Comparison of ENCODE assay signal across 16 cellular contexts in the genomic region with DNA sequence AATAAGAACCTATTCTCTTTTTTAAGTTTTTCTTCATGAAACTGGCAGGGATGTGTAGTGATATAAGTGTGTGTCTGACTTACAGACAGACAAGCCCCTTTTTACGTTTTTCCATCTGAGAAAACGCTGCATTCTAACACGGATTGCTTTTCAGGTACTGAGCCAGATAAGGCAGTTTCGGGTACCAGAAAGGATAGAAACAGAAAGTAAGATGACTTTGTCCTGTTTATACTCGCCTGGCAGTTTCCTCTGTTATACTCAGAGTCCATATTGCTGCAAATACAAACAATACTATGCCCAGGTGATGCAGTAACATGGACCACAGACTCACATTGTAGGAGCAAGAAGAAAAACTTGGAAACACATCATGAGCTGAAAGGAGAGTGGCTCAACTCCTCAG.
A peak's percentile ranks its signal among the peaks of the same experiment; 100 is the strongest.
DNase-seq lines count a peak whose midpoint lies in the region; ATAC-seq and TF ChIP-seq lines count a peak whose summit lies in the region.
"Had no signal": no experiment of that assay in that cellular context is flagged by ENCODE, and none has a peak within 500 bp of the region (broad histone marks: within the 10 kb centered on the region; RNA-seq: fewer than 3 reads in every experiment).

No MANE protein-coding gene starts in this region.

- H3K4me1 ChIP-seq in OCI-LY3 (ENCODE audit: low read length) (peaks cover 11% of the 10 kb centered on the region; the same call in 1 of the 2 replicates), right atrium auricular region (no peaks in the 10 kb centered on the region), colonic mucosa (no peaks in the 10 kb centered on the region)
- H3K4me1 ChIP-seq: A549 had no signal

- H3K4me3 ChIP-seq in OCI-LY3 (ENCODE audit: low read length) (peak overlapping the region; percentile 51), right atrium auricular region (no peak overlapping the region), colonic mucosa (no peak overlapping the region)
- H3K4me3 ChIP-seq: A549, GM23248 had no signal

- no peak for TF ChIP-seq CTCF in OCI-LY3 (IDR thresholded peaks at IDR 0.05; ENCODE audit: low read depth, low read length)
- no peak for TF ChIP-seq CTCF in right atrium auricular region (IDR thresholded peaks at IDR 0.05)
- TF ChIP-seq CTCF in colonic mucosa (IDR thresholded peaks at IDR 0.05): no peak

- peak overlapping the region; percentile 94 for H2AFZ ChIP-seq in OCI-LY3 (ENCODE audit: low read depth, low read length)
- H2AFZ ChIP-seq: GM23248 had no signal

- no peak overlapping the region for H3K9ac ChIP-seq in OCI-LY3 (ENCODE audit: low read length)
- H3K9ac ChIP-seq in colonic mucosa (ENCODE audit: low read depth in 2 of 2, low read length in 2 of 2): no peak overlapping the region
- H3K9ac ChIP-seq: GM23248 had no signal

- intact Hi-C loops in colonic mucosa (cut with DNase I): no loop called here

- H3K27me3 ChIP-seq in OCI-LY3 (ENCODE audit: low read depth, low read length) (no peaks in the 10 kb centered on the region), right atrium auricular region (no peaks in the 10 kb centered on the region), colonic mucosa (no peaks in the 10 kb centered on the region)

- peak overlapping the region; percentile 56 for H3K4me2 ChIP-seq in OCI-LY3 (ENCODE audit: low read length)
- H3K4me2 ChIP-seq: A549 had no signal

- peaks cover 12% of the 10 kb centered on the region; the same call in 1 of the 2 replicates for H3K9me3 ChIP-seq in OCI-LY3 (ENCODE audit: insufficient read depth, low read length)
- no peaks in the 10 kb centered on the region for H3K9me3 ChIP-seq in right atrium auricular region
- H3K9me3 ChIP-seq in colonic mucosa: no peaks in the 10 kb centered on the region
- H3K9me3 ChIP-seq: A549 had no signal

- ATAC-seq in GM18867 (IDR thresholded peaks at IDR 0.05; ENCODE audit: unreplicated experiment): peak; percentile 88
- peak; percentile 51 for ATAC-seq in GM21360 (IDR thresholded peaks at IDR 0.05; ENCODE audit: unreplicated experiment)
- ATAC-seq in HG03432 (IDR thresholded peaks at IDR 0.05; ENCODE audit: unreplicated experiment): peak; percentile 80
- ATAC-seq: A549; CD8-positive, alpha-beta T cell; HCT116 had no signal

- H3K27ac ChIP-seq in OCI-LY3 (ENCODE audit: low read length): no peak overlapping the region
- H3K27ac ChIP-seq in right atrium auricular region: no peak overlapping the region
- H3K27ac ChIP-seq in colonic mucosa: no peak overlapping the region
- H3K27ac ChIP-seq: A549, GM23248 had no signal

- no peaks in the 10 kb centered on the region for H3K36me3 ChIP-seq in OCI-LY3 (replicated peaks; ENCODE audit: low read depth, low read length)
- H3K36me3 ChIP-seq in right atrium auricular region: no peaks in the 10 kb centered on the region
- H3K36me3 ChIP-seq in colonic mucosa: no peaks in the 10 kb centered on the region

- no peaks in the 10 kb centered on the region for H4K20me1 ChIP-seq in OCI-LY3 (ENCODE audit: insufficient read depth, low read length)

- H3K79me2 ChIP-seq in OCI-LY3 (ENCODE audit: low read length): no peaks in the 10 kb centered on the region

- no peak for DNase-seq in midbrain (lab: John Stamatoyannopoulos, UW)
- no peak for DNase-seq in right atrium auricular region (ENCODE audit: low spot score)
- DNase-seq in colonic mucosa: no peak
- no peak for DNase-seq in hepatic stellate cell (ENCODE audit: low spot score)
- DNase-seq: CD8-positive, alpha-beta T cell; COR-L47; DND-41; GDM1; GM23248; KG1 had no signal
